ENCODE assay signal across 8 cellular contexts in genomic region chr15:77070180-77070499, GRCh38. TPM values are rescaled to one million over a fixed set of nuclear protein-coding genes. Genes with fewer than 3 reads are reported as not detected.
DNase-seq lines count a peak whose midpoint lies in the region; ATAC-seq and TF ChIP-seq lines count a peak whose summit lies in the region.

No MANE protein-coding gene starts in this region.

- H3K4me3 ChIP-seq in left ventricle myocardium inferior, result peak overlapping the region; percentile 76
- peak overlapping the region; percentile 76 for H3K4me3 ChIP-seq in mesodermal cell (ENCODE audit: extremely low read depth, insufficient read depth, low read length, poor library complexity, severe bottlenecking)
- peak overlapping the region; percentile 95 to 99 for H3K4me3 ChIP-seq in aorta (ENCODE audit: low read length in 2 of 2)

- peaks cover 2% of the 10 kb centered on the region for H3K27me3 Mint-ChIP-seq in brain

- peaks cover 52% of the 10 kb centered on the region for H3K4me1 Mint-ChIP-seq in brain

- peak overlapping the region; percentile 85 to 96 (median 90) for H3K4me3 Mint-ChIP-seq in brain

- ATAC-seq in left cardiac atrium, result no peak
- ATAC-seq in aorta (ENCODE audit: low FRiP score), result no peak
- no peak for ATAC-seq in GM21390 (IDR thresholded peaks at IDR 0.05; ENCODE audit: unreplicated experiment)

- H3K36me3 Mint-ChIP-seq in brain, result peaks cover 28% of the 10 kb centered on the region

- H3K9me3 Mint-ChIP-seq in brain, result no peaks in the 10 kb centered on the region

- H3K27me3 ChIP-seq in left ventricle myocardium inferior (ENCODE audit: low read depth) (no peaks in the 10 kb centered on the region), aorta (ENCODE audit: control insufficient read depth in 1 of 2, insufficient read depth in 2 of 2, low read length in 1 of 2) (no peaks in the 10 kb centered on the region)

- intact Hi-C loops in left ventricle myocardium inferior (cut with micrococcal nuclease) (no loop called here), left cardiac atrium (cut with DNase I) (no loop called here), aorta (cut with DNase I) (no loop called here)

- peak overlapping the region; percentile 76 to 97 (median 89) for H3K27ac Mint-ChIP-seq in brain

- WGBS in mesodermal cell (ENCODE audit: insufficient coverage in 2 of 2), 2 experiments, result 0% methylated on average over 15 to 17 of the region's 18 CpGs
- WGBS in aorta, 2 donors, result 0 to 1% methylated on average over 18 of the region's 18 CpGs

- TF ChIP-seq CTCF in left ventricle myocardium inferior (IDR thresholded peaks at IDR 0.05; ENCODE audit: borderline replicate concordance), result no peak
- TF ChIP-seq CTCF in brain (conservative IDR thresholded peaks at IDR 0.05), result no peak

- peak overlapping the region; percentile 90 for H3K27ac ChIP-seq in left ventricle myocardium inferior (replicated peaks)
- H3K27ac ChIP-seq in mesodermal cell (ENCODE audit: low read depth, low read length, severe bottlenecking), result peak overlapping the region; percentile 82
- H3K27ac ChIP-seq in aorta (ENCODE audit: low read depth in 1 of 2, low read length in 2 of 2), result peak overlapping the region in 1 of 2 donors; percentile 91

- H3K9me3 ChIP-seq in left ventricle myocardium inferior (replicated peaks) (no peaks in the 10 kb centered on the region), mesodermal cell (ENCODE audit: control insufficient read depth, low read length) (no peaks in the 10 kb centered on the region), aorta (ENCODE audit: control insufficient read depth, low read length) (no peaks in the 10 kb centered on the region)

- H3K4me1 ChIP-seq in left ventricle myocardium inferior, result peaks cover 44% of the 10 kb centered on the region
- peaks cover 6% of the 10 kb centered on the region for H3K4me1 ChIP-seq in mesodermal cell (ENCODE audit: control insufficient read depth, insufficient read depth, low read length, poor library complexity, severe bottlenecking)
- peaks cover 5 to 6% of the 10 kb centered on the region in 2 donors for H3K4me1 ChIP-seq in aorta (ENCODE audit: control insufficient read depth in 1 of 2, insufficient read depth in 2 of 2, low read length in 2 of 2)

- DNase-seq in left ventricle myocardium inferior (no peak), left cardiac atrium (no peak), aorta (no peak), COLO829 (ENCODE audit: low spot score) (no peak), GM03348 (ENCODE audit: low spot score) (no peak)

- H3K36me3 ChIP-seq in left ventricle myocardium inferior (no peaks in the 10 kb centered on the region), mesodermal cell (ENCODE audit: control insufficient read depth, insufficient read depth, low read length) (peaks cover 10% of the 10 kb centered on the region), aorta (ENCODE audit: control insufficient read depth in 1 of 2, insufficient read depth in 2 of 2, low read length in 1 of 2) (no peaks in the 10 kb centered on the region)

RNA-seq across cellular contexts. Expression of gene TSPAN3, which starts 0.8 kb away (rescaled TPM):
- total RNA-seq in left ventricle myocardium inferior, result 98.6 TPM
- 100 to 1,000 TPM; 143 to 151 TPM for total RNA-seq in left cardiac atrium
- polyA plus RNA-seq in brain (ENCODE audit: insufficient read depth, low read depth, low replicate concordance), result 206 TPM
- polyA plus RNA-seq in mesodermal cell (2013, experiment 1 of 2), result 180 TPM
- 168 TPM for polyA plus RNA-seq in mesodermal cell (2013, experiment 2 of 2)
- total RNA-seq in aorta, result 100 to 1,000 TPM; 106 to 121 TPM
- 100 to 1,000 TPM; 107 to 123 TPM for polyA plus RNA-seq in aorta
